9 cellular contexts compared by ENCODE assay signal in genomic region chr19:13023666-13024065, GRCh38. TPM values are rescaled to one million over a fixed set of nuclear protein-coding genes. Genes with fewer than 3 reads are reported as not detected.
DNase-seq lines count a peak whose midpoint lies in the region; ATAC-seq and TF ChIP-seq lines count a peak whose summit lies in the region.
"Had no signal": no experiment of that assay in that cellular context is flagged by ENCODE, and none has a peak within 500 bp of the region (broad histone marks: within the 10 kb centered on the region; RNA-seq: fewer than 3 reads in every experiment).

No MANE protein-coding gene starts in this region.

- H3K27ac ChIP-seq in Panc1 (ENCODE audit: low read length) = peak overlapping the region; percentile 99
- H3K27ac ChIP-seq in epithelial cell of prostate = peak overlapping the region; percentile 81
- peak overlapping the region in 5 of 8 donors; percentile 77 to 91 (median 83) for H3K27ac ChIP-seq in spleen

- POLR2A ChIA-PET in Panc1 (lab: Charles Lee) = no interaction called here

- no peak for TF ChIP-seq POLR2A in spleen (IDR thresholded peaks at IDR 0.05)

- no TSS peak for BruUV-seq in Panc1 (replicated peaks; lab: Mats Ljungman, UMichigan)

- in situ Hi-C loops in Panc1 (cut with HindIII; ENCODE audit: low pct_unique_long_range_greater_than_20kb, low sequenced_read_pairs) = no loop called here
- in situ Hi-C loops in KBM-7 (cut with MboI; ENCODE audit: low pct_unique_long_range_greater_than_20kb, low sequenced_read_pairs) = no loop called here

- no peak for ATAC-seq in Panc1
- no peak for ATAC-seq in HG02840 (IDR thresholded peaks at IDR 0.05; ENCODE audit: low FRiP score, unreplicated experiment)
- ATAC-seq in HG03139 (IDR thresholded peaks at IDR 0.05; ENCODE audit: unreplicated experiment) = no peak

- H3K4me1 ChIP-seq in Panc1 (ENCODE audit: control insufficient read depth, insufficient read depth, low read length) = peaks cover 47% of the 10 kb centered on the region
- peaks cover 11 to 75% (median 53%) of the 10 kb centered on the region in 6 donors for H3K4me1 ChIP-seq in spleen

- DNase-seq in DMS79 treated with DMSO at 0.1 percent for 48 hours (lab: John Stamatoyannopoulos, UW) (peak; percentile 52), DMS79 (lab: John Stamatoyannopoulos, UW) (no peak), Panc1 (ENCODE audit: low read depth, low spot score) (no peak), epithelial cell of prostate (ENCODE audit: low read depth, low spot score) (no peak), spleen (no peak), KBM-7 (no peak)

- TF ChIP-seq CTCF in Panc1 (IDR thresholded peaks at IDR 0.05) (no peak), spleen (IDR thresholded peaks at IDR 0.05 in 8 of 11, conservative IDR thresholded peaks at IDR 0.05 in 3 of 11) (no peak)

- H3K4me3 ChIP-seq in Panc1 (ENCODE audit: low read depth in 2 of 2, low read length in 2 of 2) (peak overlapping the region; percentile 53 to 81), spleen (peak overlapping the region; percentile 1 to 69 (median 39))

- intact Hi-C loops in Panc1 (cut with micrococcal nuclease; ENCODE audit: unreplicated experiment) = loop anchor here (5.0 kb wide), 1 partner anchor 34 kb away; no protein-coding TSS in a partner anchor
- intact Hi-C loops in spleen (cut with DNase I; ENCODE audit: low total_unique reads) = no loop called here

- H3K9me3 ChIP-seq in Panc1 (ENCODE audit: control insufficient read depth, insufficient read depth, low read depth, low read length) (no peaks in the 10 kb centered on the region), spleen (no peaks in the 10 kb centered on the region)

- CTCF ChIA-PET in Panc1 (lab: Charles Lee) = interaction anchor here (0.7 to 0.8 kb wide), 2 partner anchors 10 kb away, joined by 3 to 6 read pairs; no protein-coding TSS in a partner anchor

- H3K27me3 ChIP-seq in Panc1 (ENCODE audit: control insufficient read depth, insufficient read depth, low read length) (no peaks in the 10 kb centered on the region), spleen (replicated peaks in 1 of 7) (peaks cover 0 to 35% (median 13%) of the 10 kb centered on the region in 7 donors)

- H3K36me3 ChIP-seq in Panc1 (ENCODE audit: control insufficient read depth, insufficient read depth, low read length) = no peaks in the 10 kb centered on the region
- peaks cover 0 to 6% (median 0%) of the 10 kb centered on the region in 6 donors for H3K36me3 ChIP-seq in spleen

- 2 to 8% (median 5%) methylated on average over 7 to 8 of the region's 8 CpGs for WGBS in spleen, 5 donors

RNA-seq across cellular contexts. Expression of gene NFIX, which starts 28.4 kb away (rescaled TPM):
- total RNA-seq in Panc1 (2021; ENCODE audit: unreplicated experiment) = 144 TPM
- 107 TPM for polyA plus RNA-seq in Panc1 (2012; ENCODE audit: insufficient read length)
- 10 to 100 TPM; 12.3 to 41.4 (median 26.7) TPM for total RNA-seq in spleen
- 1 to 10 TPM; 1.1 to 7.7 (median 1.5) TPM for polyA plus RNA-seq in spleen

RNA-seq across cellular contexts. Expression of gene DAND5, which starts 54.3 kb away (rescaled TPM):
- total RNA-seq in Panc1 (2021; ENCODE audit: unreplicated experiment) (0.54 TPM), spleen (not detected)
- 1.5 TPM for polyA plus RNA-seq in Panc1 (2012; ENCODE audit: insufficient read length)
- not detected for polyA plus RNA-seq in spleen
- total RNA-seq: SK-MEL-5 had no signal
